ENCODE assay signal across 8 cellular contexts in genomic region chr7:43869898-43870240, GRCh38. TPM values are rescaled to one million over a fixed set of nuclear protein-coding genes. Genes with fewer than 3 reads are reported as not detected.
DNase-seq lines count a peak whose midpoint lies in the region; ATAC-seq, FAIRE-seq and TF ChIP-seq lines count a peak whose summit lies in the region.

No MANE protein-coding gene starts in this region.

- FAIRE-seq in A549 (lab: Jason Lieb, UNC) = no peak

- H3K36me3 ChIP-seq in psoas muscle (ENCODE audit: insufficient read depth in 1 of 2, low read depth in 1 of 2) = peaks cover 8 to 36% of the 10 kb centered on the region in 2 donors

- H3K9me3 ChIP-seq in A549 (peaks cover 3% of the 10 kb centered on the region; the same call in 1 of the 3 replicates), psoas muscle (no peaks in the 10 kb centered on the region)

- no peak for TF ChIP-seq CTCF in A549 (IDR thresholded peaks at IDR 0.05)
- TF ChIP-seq CTCF in psoas muscle (IDR thresholded peaks at IDR 0.05) = no peak

- 53% methylated on average over 12 of the region's 12 CpGs for WGBS in A549 (ENCODE audit: missing lambda C conversion rate)
- 28 to 41% (median 37%) methylated on average over 12 of the region's 12 CpGs for WGBS in psoas muscle, 3 donors

- H3K27me3 Mint-ChIP-seq in activated T-helper 2 cell treated with anti-CD3 and anti-CD28 coated beads, Interferon-gamma antibody, Interleukin-2, Interleukin-4, amounts not matched to agents 10 μg/mL and 5 μg/mL and 100 μg/mL, durations not matched to agents 14 hours and 24 hours and 36 hours (ENCODE audit: low read depth) = no peaks in the 10 kb centered on the region

- H3K4me3 Mint-ChIP-seq in activated T-helper 2 cell treated with anti-CD3 and anti-CD28 coated beads, Interferon-gamma antibody, Interleukin-2, Interleukin-4, amounts not matched to agents 10 μg/mL and 5 μg/mL and 100 μg/mL, durations not matched to agents 14 hours and 24 hours and 36 hours (ENCODE audit: low read depth) = peak overlapping the region; percentile 89

- H3K36me3 Mint-ChIP-seq in activated T-helper 2 cell treated with anti-CD3 and anti-CD28 coated beads, Interferon-gamma antibody, Interleukin-2, Interleukin-4, amounts not matched to agents 10 μg/mL and 5 μg/mL and 100 μg/mL, durations not matched to agents 14 hours and 24 hours and 36 hours (ENCODE audit: low read depth) = peaks cover 44% of the 10 kb centered on the region

- peak overlapping the region; percentile 77 for H3K27ac Mint-ChIP-seq in activated T-helper 2 cell treated with anti-CD3 and anti-CD28 coated beads, Interferon-gamma antibody, Interleukin-2, Interleukin-4, amounts not matched to agents 10 μg/mL and 5 μg/mL and 100 μg/mL, durations not matched to agents 14 hours and 24 hours and 36 hours

- TF ChIP-seq RAD21 in A549 (conservative IDR thresholded peaks at IDR 0.05 in 1 of 2, IDR thresholded peaks at IDR 0.05 in 1 of 2) = no peak

- CTCF ChIA-PET in A549 (lab: Yijun Ruan, JAX) = interaction anchor here (0.9 to 2.2 kb wide), 3 partner anchors 9 to 32 kb away, joined by 3 to 6 read pairs (median 5); no protein-coding TSS in a partner anchor

- peak; percentile 28 to 38 for DNase-seq in A549 (ENCODE audit: low read depth in 1 of 2, low spot score in 1 of 2)
- peak; percentile 30 for DNase-seq in HuH-7 (ENCODE audit: low spot score)
- no peak for DNase-seq in activated T-helper 2 cell treated with anti-CD3 and anti-CD28 coated beads, Interferon-gamma antibody, Interleukin-2, Interleukin-4, amounts not matched to agents 10 μg/mL and 5 μg/mL and 100 μg/mL, durations not matched to agents 14 hours and 24 hours and 36 hours (ENCODE audit: low spot score)
- DNase-seq in Right ventricle myocardium superior = no peak
- peak in 1 of 2 donors; percentile 31 for DNase-seq in psoas muscle
- DNase-seq in NCI-H345 (lab: John Stamatoyannopoulos, UW) = no peak
- DNase-seq in DMS153 (lab: John Stamatoyannopoulos, UW) = no peak

- ATAC-seq in A549 (peak; percentile 11 to 36; a peak in 5 of 6 replicates), GM18868 (IDR thresholded peaks at IDR 0.05; ENCODE audit: unreplicated experiment) (peak; percentile 3), Right ventricle myocardium superior (ENCODE audit: poor library complexity) (peak; percentile 26), psoas muscle (peak; percentile 40 to 63 (median 44))

- POLR2A ChIA-PET in A549 (lab: Yijun Ruan, JAX) = interaction anchor here (0.6 to 1.5 kb wide), 6 partner anchors 12 to 383 kb away, joined by 3 to 13 read pairs (median 4); partner anchors contain the start of genes STK17A, UBE2D4 and URGCP

- TF ChIP-seq EP300 in A549 (IDR thresholded peaks at IDR 0.05) = no peak

- no peak for TF ChIP-seq POLR2A in A549 (IDR thresholded peaks at IDR 0.05; ENCODE audit: low read length)

- H3K4me1 ChIP-seq in A549 (peaks cover 25% of the 10 kb centered on the region), psoas muscle (peaks cover 40% of the 10 kb centered on the region)

- no peaks in the 10 kb centered on the region for H3K27me3 ChIP-seq in psoas muscle (ENCODE audit: insufficient read depth in 3 of 3, low read length in 2 of 3)

- no peaks in the 10 kb centered on the region for H3K9me3 Mint-ChIP-seq in activated T-helper 2 cell treated with anti-CD3 and anti-CD28 coated beads, Interferon-gamma antibody, Interleukin-2, Interleukin-4, amounts not matched to agents 10 μg/mL and 5 μg/mL and 100 μg/mL, durations not matched to agents 14 hours and 24 hours and 36 hours

- peak overlapping the region; percentile 84 for H3K4me2 ChIP-seq in A549

- intact Hi-C loops in activated T-helper 2 cell treated with anti-CD3 and anti-CD28 coated beads, Interferon-gamma antibody, Interleukin-2, Interleukin-4, amounts not matched to agents 10 μg/mL and 5 μg/mL and 100 μg/mL, durations not matched to agents 14 hours and 24 hours and 36 hours (cut with micrococcal nuclease) = loop anchor here (1.0 to 5.0 kb wide), 2 partner anchors 35 to 57 kb away; partner anchors contain the start of gene UBE2D4
- intact Hi-C loops in Right ventricle myocardium superior (cut with DNase I) (no loop called here), psoas muscle (cut with DNase I) (loop anchor here in 1 of 2 donors (5.0 kb wide), 1 partner anchor 57 kb away; the partner anchor contains the start of gene UBE2D4)

- peaks cover 22% of the 10 kb centered on the region for H3K4me1 Mint-ChIP-seq in activated T-helper 2 cell treated with anti-CD3 and anti-CD28 coated beads, Interferon-gamma antibody, Interleukin-2, Interleukin-4, amounts not matched to agents 10 μg/mL and 5 μg/mL and 100 μg/mL, durations not matched to agents 14 hours and 24 hours and 36 hours (ENCODE audit: low read depth)

- H3K4me3 ChIP-seq in A549 (peak overlapping the region; percentile 75), psoas muscle (peak overlapping the region; percentile 84)

- H3K27ac ChIP-seq in A549 (peak overlapping the region; percentile 85 to 99), psoas muscle (peak overlapping the region; percentile 88)

TF ChIP-seq in A549, 52 proteins besides CTCF, POLR2A, EP300 and RAD21 (continues in another document):
- TF ChIP-seq MAFK (IDR thresholded peaks at IDR 0.05; ENCODE audit: partially characterized antibody) (no peak), EHF (CRISPR knock-in tag; IDR thresholded peaks at IDR 0.05) (no peak), BHLHE40 (IDR thresholded peaks at IDR 0.05; ENCODE audit: low read depth, low read length) (no peak), BCL3 (IDR thresholded peaks at IDR 0.05) (no peak), HEYL (CRISPR knock-in tag; IDR thresholded peaks at IDR 0.05) (no peak), HOXB13 (CRISPR knock-in tag; IDR thresholded peaks at IDR 0.05; ENCODE audit: low read depth) (no peak), CEBPB (IDR thresholded peaks at IDR 0.05) (peak; percentile 61 to 62; a peak in 3 of 4 replicates), ELK1 (IDR thresholded peaks at IDR 0.05; ENCODE audit: low read depth, low read length) (no peak), KDM5A (IDR thresholded peaks at IDR 0.05) (no peak), TP53 (CRISPR knock-in tag; IDR thresholded peaks at IDR 0.05) (no peak), FOSL2 (IDR thresholded peaks at IDR 0.05) (no peak), FOSL2 (CRISPR knock-in tag; IDR thresholded peaks at IDR 0.05) (peak; percentile 35; the same call in 1 of the 2 replicates)

RNA-seq across cellular contexts. Expression of gene MRPS24, which starts 0.6 kb away (rescaled TPM):
- polyA plus RNA-seq in A549 (2011; rRNA removed) (170 and 217 TPM in 2 replicates), A549 (2017; fragmentation: RNase III; extraction: RNeasy Plus Mini Kit Qiagen cat#74134 plus additional on column Dnase treatment) (219 to 232 TPM (median 226 TPM) in 3 replicates), psoas muscle (100 to 1,000 TPM; 262 to 430 (median 322) TPM)
- polyA plus RNA-seq in A549 (2012; cell fraction: cytosol; rRNA removed) = 443 and 463 TPM in 2 replicates
- polyA plus RNA-seq in A549 (2012; cell fraction: nucleus; rRNA removed) = 451 and 497 TPM in 2 replicates
- polyA minus RNA-seq in A549 (2011; rRNA and poly(A)+ RNA removed) = 97.7 and 105 TPM in 2 replicates
- total RNA-seq in activated T-helper 2 cell treated with anti-CD3 and anti-CD28 coated beads, Interferon-gamma antibody, Interleukin-2, Interleukin-4, amounts not matched to agents 10 μg/mL and 5 μg/mL and 100 μg/mL, durations not matched to agents 14 hours and 24 hours and 36 hours = 106 and 108 TPM in 2 replicates
- total RNA-seq in Right ventricle myocardium superior (200 TPM), psoas muscle (100 to 1,000 TPM; 173 to 200 (median 189) TPM)

RNA-seq across cellular contexts. Expression of gene URGCP, which starts 36.5 kb away (rescaled TPM):
- polyA plus RNA-seq in A549 (2011; rRNA removed) (20.2 and 26.8 TPM in 2 replicates), A549 (2017; fragmentation: RNase III; extraction: RNeasy Plus Mini Kit Qiagen cat#74134 plus additional on column Dnase treatment) (18.7 to 19.8 TPM (median 19.7 TPM) in 3 replicates), psoas muscle (10 to 100 TPM; 19.2 to 31.8 (median 22.4) TPM)
- 13.1 and 16.3 TPM in 2 replicates for polyA plus RNA-seq in A549 (2012; cell fraction: cytosol; rRNA removed)
- polyA plus RNA-seq in A549 (2012; cell fraction: nucleus; rRNA removed) = 27.8 and 31.6 TPM in 2 replicates
- 22.1 and 35.4 TPM in 2 replicates for polyA minus RNA-seq in A549 (2011; rRNA and poly(A)+ RNA removed)
- total RNA-seq in activated T-helper 2 cell treated with anti-CD3 and anti-CD28 coated beads, Interferon-gamma antibody, Interleukin-2, Interleukin-4, amounts not matched to agents 10 μg/mL and 5 μg/mL and 100 μg/mL, durations not matched to agents 14 hours and 24 hours and 36 hours = 23.7 and 27.6 TPM in 2 replicates
- total RNA-seq in Right ventricle myocardium superior (43.4 TPM), psoas muscle (10 to 100 TPM; 41.3 to 54.4 (median 44.8) TPM)

RNA-seq across cellular contexts. Expression of gene UBE2D4, which starts 56.4 kb away (rescaled TPM):
- polyA plus RNA-seq in A549 (2011; rRNA removed) (14.0 and 17.6 TPM in 2 replicates), A549 (2017; fragmentation: RNase III; extraction: RNeasy Plus Mini Kit Qiagen cat#74134 plus additional on column Dnase treatment) (7.9 to 9.0 TPM (median 8.4 TPM) in 3 replicates), psoas muscle (100 to 1,000 TPM in 1 of 3 donors, 10 to 100 TPM in 2; 50.2 to 118 (median 61.1) TPM)
- 11.8 and 13.2 TPM in 2 replicates for polyA plus RNA-seq in A549 (2012; cell fraction: cytosol; rRNA removed)
- 6.1 and 7.5 TPM in 2 replicates for polyA plus RNA-seq in A549 (2012; cell fraction: nucleus; rRNA removed)
- 25.5 and 30.1 TPM in 2 replicates for polyA minus RNA-seq in A549 (2011; rRNA and poly(A)+ RNA removed)
- 10.5 and 12.6 TPM in 2 replicates for total RNA-seq in activated T-helper 2 cell treated with anti-CD3 and anti-CD28 coated beads, Interferon-gamma antibody, Interleukin-2, Interleukin-4, amounts not matched to agents 10 μg/mL and 5 μg/mL and 100 μg/mL, durations not matched to agents 14 hours and 24 hours and 36 hours
- total RNA-seq in Right ventricle myocardium superior (44.6 TPM), psoas muscle (10 to 100 TPM; 54.2 to 78.8 (median 69.1) TPM)

Comparison
In these comparisons a context has a peak if more than half of its experiments do, and no peak if none do; other contexts are left out.
1. DNase-seq: peak in A549 (2 of 2) and HuH-7 (single experiment); none in activated T-helper 2 cell treated with anti-CD3 and anti-CD28 coated beads, Interferon-gamma antibody, Interleukin-2, Interleukin-4, amounts not matched to agents 10 μg/mL and 5 μg/mL and 100 μg/mL, durations not matched to agents 14 hours and 24 hours and 36 hours (single experiment), Right ventricle myocardium superior (single experiment), NCI-H345 (single experiment) and DMS153 (single experiment).
2. Peak in every context shown above with its lines, with median percentiles within 50 percentile points of each other: ATAC-seq.